Comparison of ENCODE assay signal across 23 cellular contexts in the genomic region with DNA sequence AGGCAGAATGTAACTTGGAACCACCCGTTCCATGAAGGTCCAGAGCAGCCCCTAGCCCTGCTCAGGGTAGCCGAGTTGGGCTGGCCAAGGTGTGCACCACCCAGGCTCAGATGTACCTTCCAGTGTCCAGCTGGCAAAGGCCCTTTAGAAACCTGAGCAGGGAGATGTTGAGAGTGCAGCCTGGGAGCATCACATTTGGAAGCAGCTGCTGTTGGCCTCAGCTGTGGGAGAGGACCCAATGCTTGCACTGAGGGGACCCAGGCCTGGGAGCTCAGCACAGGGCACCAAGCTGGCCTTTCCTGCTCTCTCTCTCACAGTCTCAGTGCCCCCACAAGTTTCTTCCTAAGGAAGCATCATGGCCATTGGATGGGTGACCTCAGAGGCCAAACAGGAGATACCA. TPM values are rescaled to one million over a fixed set of nuclear protein-coding genes. Genes with fewer than 3 reads are reported as not detected.
"Had no signal": no experiment of that assay in that cellular context is flagged by ENCODE, and none has a peak within 500 bp of the region (broad histone marks: within the 10 kb centered on the region; RNA-seq: fewer than 3 reads in every experiment).

No MANE protein-coding gene starts in this region.

- H3K27ac ChIP-seq: epithelial cell of prostate, esophagus muscularis mucosa, gastrocnemius medialis, heart right ventricle, left ventricle myocardium inferior, lower lobe of right lung, neutrophil, sigmoid colon, skin epidermis, testis, tibial nerve, upper lobe of right lung, vagina had no signal

- H3K4me1 ChIP-seq: esophagus muscularis mucosa, gastrocnemius medialis, heart right ventricle, left ventricle myocardium inferior, lower lobe of right lung, sigmoid colon, testis, tibial nerve, upper lobe of right lung, vagina had no signal

- H3K4me3 ChIP-seq: esophagus muscularis mucosa, gastrocnemius medialis, heart right ventricle, left ventricle myocardium inferior, lower lobe of right lung, sigmoid colon, skin epidermis, testis, tibial nerve, upper lobe of right lung, vagina had no signal

- H3K36me3 ChIP-seq: esophagus muscularis mucosa, gastrocnemius medialis, heart right ventricle, left ventricle myocardium inferior, lower lobe of right lung, neutrophil, sigmoid colon, tibial nerve, upper lobe of right lung, vagina had no signal

- H3K9me3 ChIP-seq: gastrocnemius medialis, lower lobe of right lung, neutrophil, testis, upper lobe of right lung had no signal

- DNase-seq: effector memory CD8-positive, alpha-beta T cell; gastrocnemius medialis; heart right ventricle; hypothalamus; left ventricle myocardium inferior; midbrain; sigmoid colon; stimulated activated CD4-positive, alpha-beta T cell treated with anti-CD3 and anti-CD28 coated beads, Interleukin-2, amount 100 ng/mL, for 48 hours; stimulated activated naive CD8-positive, alpha-beta T cell treated with anti-CD3 and anti-CD28 coated beads, Interleukin-15, amount 100 ng/mL, for 72 hours; testis had no signal

- H3K27me3 ChIP-seq: esophagus muscularis mucosa, gastrocnemius medialis, neutrophil, sigmoid colon, testis, tibial nerve, upper lobe of right lung, vagina had no signal

- ATAC-seq: effector memory CD8-positive, alpha-beta T cell; gastrocnemius medialis; heart right ventricle; lower lobe of right lung; stimulated activated memory B cell treated with anti-CD40 and anti-IgM and Interleukin-4, amounts not matched to agents 10 μg/mL and 1 μg/mL and 100 μg/mL, for 72 hours; upper lobe of right lung had no signal

RNA-seq across cellular contexts. Expression of gene ANXA8, which starts 33.5 kb away (rescaled TPM):
- total RNA-seq: esophagus muscularis mucosa, left ventricle myocardium inferior, pulmonary artery endothelial cell had no signal

RNA-seq across cellular contexts. Expression of gene FAM25G, which starts 41.1 kb away (rescaled TPM):
- total RNA-seq: esophagus muscularis mucosa, fibroblast of villous mesenchyme, gastrocnemius medialis, heart right ventricle, left ventricle myocardium inferior, lower lobe of right lung, osteoblast, pulmonary artery endothelial cell, sigmoid colon, subcutaneous adipose tissue, tibial nerve, upper lobe of right lung, vagina had no signal
